In genomic region chr17:15266325-15266950, GRCh38 we compare ENCODE assay signal across 27 cellular contexts. TPM values are rescaled to one million over a fixed set of nuclear protein-coding genes. Genes with fewer than 3 reads are reported as not detected.
"Had no signal": no experiment of that assay in that cellular context is flagged by ENCODE, and none has a peak within 500 bp of the region (broad histone marks: within the 10 kb centered on the region; RNA-seq: fewer than 3 reads in every experiment).

No MANE protein-coding gene starts in this region.

- H3K4me3 Mint-ChIP-seq: activated CD4-positive, alpha-beta T cell treated with anti-CD3 and anti-CD28 coated beads for 36 hours; activated CD8-positive, alpha-beta memory T cell treated with anti-CD3 and anti-CD28 coated beads, Interleukin-2, amount 10 ng/mL, durations not matched to agents 7 days and 5 days; activated CD8-positive, alpha-beta T cell treated with anti-CD3 and anti-CD28 coated beads, Interleukin-2, amount 10 ng/mL, durations not matched to agents 7 days and 5 days; activated T-cell treated with anti-CD3 and anti-CD28 coated beads, Interleukin-2, amount 50 U/mL, for 72 hours; stimulated activated effector memory CD8-positive, alpha-beta T cell treated with anti-CD3 and anti-CD28 coated beads, Interleukin-12 subunit alpha, Interleukin-12 subunit beta, amount 100 ng/mL, for 72 hours; stimulated activated naive CD8-positive, alpha-beta T cell treated with anti-CD3 and anti-CD28 coated beads, Interleukin-15, Interleukin-2, amounts not matched to agents 100 ng/mL and 50 ng/mL, for 24 hours had no signal

- H3K9me3 ChIP-seq: neutrophil, ovary, thyroid gland, upper lobe of right lung had no signal

- H3K27ac Mint-ChIP-seq: activated CD4-positive, alpha-beta T cell treated with anti-CD3 and anti-CD28 coated beads for 36 hours; activated CD8-positive, alpha-beta memory T cell treated with anti-CD3 and anti-CD28 coated beads, Interleukin-2, amount 10 ng/mL, durations not matched to agents 7 days and 5 days; activated CD8-positive, alpha-beta T cell treated with anti-CD3 and anti-CD28 coated beads, Interleukin-2, amount 10 ng/mL, durations not matched to agents 7 days and 5 days; activated naive CD4-positive, alpha-beta T cell treated with anti-CD3 and anti-CD28 coated beads, Interleukin-2, amount 50 U/mL, for 72 hours; activated T-cell treated with anti-CD3 and anti-CD28 coated beads, Interleukin-2, amount 50 U/mL, for 72 hours; nephron; progenitor cell of endocrine pancreas; stimulated activated effector memory CD8-positive, alpha-beta T cell treated with anti-CD3 and anti-CD28 coated beads, Interleukin-12 subunit alpha, Interleukin-12 subunit beta, amount 100 ng/mL, for 72 hours; stimulated activated naive CD8-positive, alpha-beta T cell treated with anti-CD3 and anti-CD28 coated beads, Interleukin-15, Interleukin-2, amounts not matched to agents 100 ng/mL and 50 ng/mL, for 24 hours had no signal

- H3K4me3 ChIP-seq: hepatocyte, ovary, skin epidermis, thyroid gland, upper lobe of right lung had no signal

- H3K79me2 ChIP-seq: hepatocyte had no signal

- H3K27ac ChIP-seq: epithelial cell of prostate, hepatocyte, neutrophil, ovary, skin epidermis, thyroid gland, upper lobe of right lung had no signal

- H3K4me2 ChIP-seq: hepatocyte had no signal

- H3K27me3 ChIP-seq: ovary, thyroid gland, upper lobe of right lung had no signal

- H3K9me3 Mint-ChIP-seq: activated naive CD4-positive, alpha-beta T cell treated with anti-CD3 and anti-CD28 coated beads, Interleukin-2, amount 50 U/mL, for 72 hours; activated T-cell treated with anti-CD3 and anti-CD28 coated beads, Interleukin-2, amount 50 U/mL, for 72 hours; nephron; stimulated activated effector memory CD8-positive, alpha-beta T cell treated with anti-CD3 and anti-CD28 coated beads, Interleukin-12 subunit alpha, Interleukin-12 subunit beta, amount 100 ng/mL, for 72 hours; stimulated activated naive CD8-positive, alpha-beta T cell treated with anti-CD3 and anti-CD28 coated beads, Interleukin-15, Interleukin-2, amounts not matched to agents 100 ng/mL and 50 ng/mL, for 24 hours had no signal

- ATAC-seq: activated CD4-positive, alpha-beta T cell treated with anti-CD3 and anti-CD28 coated beads for 36 hours; activated CD8-positive, alpha-beta memory T cell treated with anti-CD3 and anti-CD28 coated beads, Interleukin-2, amount 10 ng/mL, durations not matched to agents 7 days and 5 days; activated CD8-positive, alpha-beta T cell treated with anti-CD3 and anti-CD28 coated beads, Interleukin-2, amount 10 ng/mL, durations not matched to agents 7 days and 5 days; activated naive CD4-positive, alpha-beta T cell treated with anti-CD3 and anti-CD28 coated beads, Interleukin-2, amount 50 U/mL, for 72 hours; activated T-cell treated with anti-CD3 and anti-CD28 coated beads, Interleukin-2, amount 50 U/mL, for 72 hours; left cardiac atrium; sciatic nerve; stimulated activated effector memory CD8-positive, alpha-beta T cell treated with anti-CD3 and anti-CD28 coated beads, Interleukin-12 subunit alpha, Interleukin-12 subunit beta, amount 100 ng/mL, for 72 hours; upper lobe of right lung had no signal

- H3K36me3 ChIP-seq: neutrophil, ovary, thyroid gland, upper lobe of right lung had no signal

- H3K36me3 Mint-ChIP-seq: activated CD8-positive, alpha-beta memory T cell treated with anti-CD3 and anti-CD28 coated beads, Interleukin-2, amount 10 ng/mL, durations not matched to agents 7 days and 5 days; activated naive CD4-positive, alpha-beta T cell treated with anti-CD3 and anti-CD28 coated beads, Interleukin-2, amount 50 U/mL, for 72 hours; stimulated activated effector memory CD8-positive, alpha-beta T cell treated with anti-CD3 and anti-CD28 coated beads, Interleukin-12 subunit alpha, Interleukin-12 subunit beta, amount 100 ng/mL, for 72 hours had no signal

- H2AFZ ChIP-seq: hepatocyte had no signal

- DNase-seq: activated CD4-positive, alpha-beta T cell treated with anti-CD3 and anti-CD28 coated beads for 36 hours; activated CD4-positive, CD25-positive, alpha-beta regulatory T cell; activated CD8-positive, alpha-beta memory T cell treated with anti-CD3 and anti-CD28 coated beads, Interleukin-2, amount 10 ng/mL, durations not matched to agents 7 days and 5 days; activated CD8-positive, alpha-beta T cell treated with anti-CD3 and anti-CD28 coated beads, Interleukin-2, amount 10 ng/mL, durations not matched to agents 7 days and 5 days; activated naive CD4-positive, alpha-beta T cell; activated T-cell treated with anti-CD3 and anti-CD28 coated beads, Interleukin-2, amount 50 U/mL, for 72 hours; effector CD4-positive, alpha-beta T cell; left cardiac atrium; mammary epithelial cell; ovary; stimulated activated CD4-positive, alpha-beta T cell treated with anti-CD3 and anti-CD28 coated beads, Interleukin-4, amount 100 ng/mL, for 24 hours; thyroid gland; upper lobe of right lung had no signal

- FAIRE-seq: endometrium, frontal cortex, keratinocyte had no signal

RNA-seq across cellular contexts. Expression of gene PMP22, which starts 1.3 kb away (rescaled TPM):
- total RNA-seq: activated CD8-positive, alpha-beta memory T cell treated with anti-CD3 and anti-CD28 coated beads, Interleukin-2, amount 10 ng/mL, durations not matched to agents 7 days and 5 days; activated CD8-positive, alpha-beta T cell treated with anti-CD3 and anti-CD28 coated beads, Interleukin-2, amount 10 ng/mL, durations not matched to agents 7 days and 5 days; activated T-cell treated with anti-CD3 and anti-CD28 coated beads, Interleukin-2, amount 50 U/mL, for 72 hours; T-helper 1 cell treated with Interleukin-12 subunit alpha and Interleukin-12 subunit beta and Interleukin-4 antibody, amounts not matched to agents 30 ng/mL and 1 ng/mL, for 36 hours had no signal
